In the genomic region with DNA sequence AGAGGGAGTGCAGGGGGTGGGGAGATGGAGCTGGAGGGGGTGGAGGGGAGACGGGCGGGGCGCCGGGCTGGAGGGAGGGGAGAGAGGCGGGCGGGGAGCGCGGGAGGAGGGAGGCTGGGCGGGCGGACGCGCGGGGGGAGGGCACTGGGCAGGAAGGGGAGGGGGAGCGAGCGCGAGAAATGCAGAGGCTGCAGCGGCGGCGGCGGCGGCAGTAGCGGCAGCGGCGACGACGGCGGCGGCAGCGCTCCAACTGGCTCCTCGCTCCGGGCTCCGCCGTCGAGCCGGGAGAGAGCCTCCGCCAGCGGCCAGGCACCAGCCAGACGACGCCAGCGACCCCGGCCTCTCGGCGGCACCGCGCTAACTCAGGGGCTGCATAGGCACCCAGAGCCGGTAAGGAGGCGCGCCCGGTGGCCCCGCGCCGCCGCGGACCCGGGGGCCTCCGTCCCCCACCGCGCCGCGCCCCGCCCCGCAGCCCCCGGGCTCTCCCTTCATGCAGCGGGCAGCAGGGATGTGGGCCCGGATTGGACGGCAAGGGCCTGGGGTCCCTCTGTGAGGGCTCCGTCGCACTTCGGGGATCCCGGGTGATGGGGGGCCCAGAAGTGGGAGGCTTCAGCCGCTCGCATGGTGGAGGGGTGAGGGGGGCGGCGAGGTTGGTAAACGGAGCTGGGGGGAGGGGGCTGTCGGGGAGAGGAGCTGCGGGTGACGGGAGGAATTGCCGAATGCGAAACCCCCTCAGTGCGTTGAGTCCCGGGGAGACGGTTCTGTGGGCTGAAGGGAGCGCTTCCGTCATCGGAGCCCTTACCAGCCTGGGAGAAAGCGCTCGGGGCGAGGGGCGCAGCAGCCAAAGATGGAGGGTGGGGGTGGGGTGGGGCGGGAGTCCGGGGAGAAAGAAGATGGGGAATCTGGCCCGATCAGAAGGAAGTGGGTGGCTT, we compare ENCODE assay signal across 8 cellular contexts.
DNase-seq lines count a peak whose midpoint lies in the region; ATAC-seq, FAIRE-seq and TF ChIP-seq lines count a peak whose summit lies in the region.

A gene with protein sequence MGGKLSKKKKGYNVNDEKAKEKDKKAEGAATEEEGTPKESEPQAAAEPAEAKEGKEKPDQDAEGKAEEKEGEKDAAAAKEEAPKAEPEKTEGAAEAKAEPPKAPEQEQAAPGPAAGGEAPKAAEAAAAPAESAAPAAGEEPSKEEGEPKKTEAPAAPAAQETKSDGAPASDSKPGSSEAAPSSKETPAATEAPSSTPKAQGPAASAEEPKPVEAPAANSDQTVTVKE (plus strand): TSS at position 211 of the 932 bp plus-strand sequence. CDS start 57,586 bp downstream, outside the sequence.

- no peaks in the 10 kb centered on the region for H3K27me3 ChIP-seq in SU-DHL-6 (ENCODE audit: low read length)

- H3K36me3 ChIP-seq in SU-DHL-6 (ENCODE audit: low read length): peaks cover 16% of the 10 kb centered on the region; the same call in 1 of the 2 replicates

- H3K4me2 ChIP-seq in SU-DHL-6 (ENCODE audit: low read depth, low read length, poor library complexity, severe bottlenecking): peak within 1 kb of the TSS; percentile 93

- peak; percentile 44; the same call in 1 of the 2 replicates for TF ChIP-seq EP300 in Ishikawa (IDR thresholded peaks at IDR 0.05; ENCODE audit: borderline replicate concordance)

- peak within 1 kb of the TSS; percentile 49 for H2AFZ ChIP-seq in SU-DHL-6 (ENCODE audit: low read depth, low read length, severe bottlenecking)

- H3K9me2 ChIP-seq in SU-DHL-6 (replicated peaks; ENCODE audit: insufficient read depth, low read length): no peaks in the 10 kb centered on the region

- no peak for TF ChIP-seq CTCF in SU-DHL-6 (IDR thresholded peaks at IDR 0.05; ENCODE audit: insufficient read depth, low read length, poor library complexity, severe bottlenecking)
- TF ChIP-seq CTCF in choroid plexus epithelial cell (conservative IDR thresholded peaks at IDR 0.05; ENCODE audit: low read depth, low read length): no peak

- H3K4me3 ChIP-seq in SU-DHL-6 (ENCODE audit: insufficient read depth, low read length, poor library complexity, severe bottlenecking) (peak within 1 kb of the TSS; percentile 72), choroid plexus epithelial cell (ENCODE audit: low read depth, low read length) (peak within 1 kb of the TSS; percentile 83)

- H3K27ac ChIP-seq in SU-DHL-6 (ENCODE audit: low read depth, low read length): peak within 1 kb of the TSS; percentile 96

- FAIRE-seq in urothelium cell line (lab: Jason Lieb, UNC): no peak

- no peaks in the 10 kb centered on the region for H3K9me3 ChIP-seq in SU-DHL-6 (ENCODE audit: insufficient read depth, low read length)

- peaks cover 27% of the 10 kb centered on the region for H4K20me1 ChIP-seq in SU-DHL-6 (ENCODE audit: low read depth, low read length)

- H3K9ac ChIP-seq in SU-DHL-6 (ENCODE audit: low read length): peak within 1 kb of the TSS; percentile 89

- no peak for TF ChIP-seq RAD21 in Ishikawa (IDR thresholded peaks at IDR 0.05; ENCODE audit: low read depth)

- H3F3A ChIP-seq in SU-DHL-6 (ENCODE audit: insufficient read depth): peaks cover 28% of the 10 kb centered on the region; the same call in 1 of the 2 replicates

- H3K79me2 ChIP-seq in SU-DHL-6 (ENCODE audit: insufficient read depth, low read length): peaks cover 82% of the 10 kb centered on the region

- peak; percentile 72 for DNase-seq in ELF-1 (ENCODE audit: low read depth, low spot score)
- peak; percentile 88 for DNase-seq in choroid plexus epithelial cell (ENCODE audit: low read depth)
- DNase-seq in kidney tubule cell (ENCODE audit: low spot score): peak; percentile 68
- DNase-seq in stimulated activated CD4-positive, alpha-beta T cell treated with anti-CD3 and anti-CD28 coated beads, Interleukin-1b, Interleukin-23, amount 100 ng/mL, for 48 hours: peak; percentile 10
- no peak for DNase-seq in urothelium cell line (ENCODE audit: low spot score)

- ATAC-seq in GM21528 (IDR thresholded peaks at IDR 0.05; ENCODE audit: low FRiP score, unreplicated experiment): peak; percentile 34

TF ChIP-seq in Ishikawa, 13 proteins besides CTCF, POLR2A, EP300 and RAD21:
- TF ChIP-seq TAF1 (IDR thresholded peaks at IDR 0.05; ENCODE audit: low read depth) (peak; percentile 59; the same call in 1 of the 2 replicates), ZBTB7A (IDR thresholded peaks at IDR 0.05; ENCODE audit: low read depth) (no peak), TCF12 (IDR thresholded peaks at IDR 0.05; ENCODE audit: low read depth) (peak; percentile 36; the same call in 1 of the 2 replicates)
- TF ChIP-seq, protein P1, sequence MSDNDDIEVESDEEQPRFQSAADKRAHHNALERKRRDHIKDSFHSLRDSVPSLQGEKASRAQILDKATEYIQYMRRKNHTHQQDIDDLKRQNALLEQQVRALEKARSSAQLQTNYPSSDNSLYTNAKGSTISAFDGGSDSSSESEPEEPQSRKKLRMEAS (IDR thresholded peaks at IDR 0.05): peak; percentile 27; the same call in 1 of the 2 replicates
